ENCODE assay signal across 10 cellular contexts in the genomic region with DNA sequence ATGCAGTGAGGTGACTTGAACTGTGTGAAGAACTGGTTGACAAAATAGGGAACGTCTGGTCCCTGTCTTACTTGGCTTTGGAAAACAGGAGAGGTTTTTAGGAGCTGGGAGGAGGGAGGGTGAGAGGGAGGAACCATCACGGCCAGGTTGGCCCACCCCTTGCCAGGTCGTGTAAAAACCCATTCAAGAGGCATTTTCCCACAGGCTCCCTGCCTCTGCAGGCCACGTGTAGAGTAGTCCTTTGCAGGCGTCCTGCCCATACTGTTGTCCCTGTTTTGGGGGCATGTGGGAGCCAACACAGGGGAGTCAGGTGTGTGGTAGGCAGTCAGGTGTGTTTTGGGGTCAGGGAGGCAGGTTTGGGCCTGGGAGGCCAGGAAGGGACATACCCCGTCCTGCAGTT.
DNase-seq lines count a peak whose midpoint lies in the region; ATAC-seq, FAIRE-seq and TF ChIP-seq lines count a peak whose summit lies in the region.
"Had no signal": no experiment of that assay in that cellular context is flagged by ENCODE, and none has a peak within 500 bp of the region (broad histone marks: within the 10 kb centered on the region; RNA-seq: fewer than 3 reads in every experiment).

No MANE protein-coding gene starts in this region.

- H3K27ac ChIP-seq in endothelial cell of umbilical vein (ENCODE audit: insufficient read depth, low read depth, low read length), result peak overlapping the region; percentile 91
- H3K27ac ChIP-seq in WERI-Rb-1, result no peak overlapping the region

- H3K36me3 ChIP-seq in MG63 (peaks cover 62% of the 10 kb centered on the region), endothelial cell of umbilical vein (ENCODE audit: control insufficient read depth in 2 of 2, extremely low read depth in 1 of 2, insufficient read depth in 2 of 2, low read length in 2 of 2) (peaks cover 0 to 3% of the 10 kb centered on the region in 2 experiments), WERI-Rb-1 (no peaks in the 10 kb centered on the region)

- H2AFZ ChIP-seq in endothelial cell of umbilical vein (ENCODE audit: low read depth, low read length), result no peak overlapping the region

- dilution Hi-C loops in endothelial cell of umbilical vein (cut with MboI; ENCODE audit: extremely low pct_ligation_motif_present, low sequenced_read_pairs), result no loop called here

- H3K4me3 Mint-ChIP-seq in natural killer cell, result peak overlapping the region; percentile 61

- no peaks in the 10 kb centered on the region for H3K9me3 Mint-ChIP-seq in natural killer cell

- peaks cover 30% of the 10 kb centered on the region for H3K4me1 ChIP-seq in endothelial cell of umbilical vein (ENCODE audit: control insufficient read depth, extremely low read depth, insufficient read depth, low read length)

- intact Hi-C loops in endothelial cell of umbilical vein (cut with micrococcal nuclease) (loop anchor here (1.0 kb wide), 3 partner anchors 20 to 340 kb away; a partner anchor contains a TSS), natural killer cell (cut with micrococcal nuclease) (no loop called here)

- peaks cover 66% of the 10 kb centered on the region for H3K79me2 ChIP-seq in endothelial cell of umbilical vein (ENCODE audit: control insufficient read depth, insufficient read depth, low read length)

- no peaks in the 10 kb centered on the region for H4K20me1 ChIP-seq in endothelial cell of umbilical vein (replicated peaks; ENCODE audit: control insufficient read depth, extremely low read depth, insufficient read depth, low read length)

- POLR2A ChIA-PET in endothelial cell of umbilical vein (lab: Charles Lee), result interaction anchor here (1.8 to 2.4 kb wide), 2 partner anchors 20 to 162 kb away, joined by 5 to 8 read pairs; no protein-coding TSS in a partner anchor

- H3K4me1 Mint-ChIP-seq in natural killer cell, result peaks cover 0 to 3% of the 10 kb centered on the region in 2 donors

- CTCF ChIA-PET in endothelial cell of umbilical vein (lab: Charles Lee), result interaction anchor here (1.3 to 9.7 kb wide), 4 partner anchors 13 to 341 kb away, joined by 3 to 187 read pairs (median 9); a partner anchor contains a TSS

- H3K9me1 ChIP-seq in endothelial cell of umbilical vein (replicated peaks; ENCODE audit: control insufficient read depth, extremely low read depth, insufficient read depth, low read length), result no peaks in the 10 kb centered on the region

- BruUV-seq in endothelial cell of umbilical vein (replicated peaks; lab: Mats Ljungman, UMichigan), result no TSS peak

- H3K9me3 ChIP-seq in MG63, result no peaks in the 10 kb centered on the region
- no peaks in the 10 kb centered on the region for H3K9me3 ChIP-seq in endothelial cell of umbilical vein (replicated peaks; ENCODE audit: control insufficient read depth, insufficient read depth, low read length)
- no peaks in the 10 kb centered on the region for H3K9me3 ChIP-seq in WERI-Rb-1 (ENCODE audit: severe bottlenecking)

- DNase-seq in AG10803 (ENCODE audit: low read depth) (peak; percentile 25), MG63 (peak; percentile 54), endothelial cell of umbilical vein (ENCODE audit: low read depth, low spot score) (peak; percentile 52), natural killer cell (no peak), GM12891 (ENCODE audit: insufficient read length, low spot score) (no peak), WERI-Rb-1 (no peak), DMS153 treated with DMSO at 0.1 percent for 48 hours (lab: John Stamatoyannopoulos, UW; ENCODE audit: unreplicated experiment) (no peak)
- DNase-seq: NCI-H82 had no signal

- FAIRE-seq in endothelial cell of umbilical vein (lab: Jason Lieb, UNC), result peak; percentile 57
- no peak for FAIRE-seq in GM12891 (lab: Jason Lieb, UNC)
- FAIRE-seq: urothelium cell line had no signal

- TF ChIP-seq POLR2A in endothelial cell of umbilical vein (IDR thresholded peaks at IDR 0.05; ENCODE audit: low read depth, low read length), result peak; percentile 3
- TF ChIP-seq POLR2A in GM12891 (IDR thresholded peaks at IDR 0.05; ENCODE audit: low read depth, low read length), result no peak

- TF ChIP-seq CTCF in AG10803 (conservative IDR thresholded peaks at IDR 0.05; ENCODE audit: low read length), result no peak
- no peak for TF ChIP-seq CTCF in endothelial cell of umbilical vein (IDR thresholded peaks at IDR 0.05; ENCODE audit: extremely low read depth in 1 of 2, insufficient read depth in 1 of 2, low read depth in 1 of 2, low read length in 2 of 2)
- TF ChIP-seq CTCF in natural killer cell (IDR thresholded peaks at IDR 0.05), result no peak
- TF ChIP-seq CTCF in WERI-Rb-1 (IDR thresholded peaks at IDR 0.05; ENCODE audit: low read depth, low read length), result no peak

- peak overlapping the region; percentile 90 for H3K4me2 ChIP-seq in endothelial cell of umbilical vein (ENCODE audit: insufficient read depth, low read length)

- no peaks in the 10 kb centered on the region for H3K36me3 Mint-ChIP-seq in natural killer cell

- H3K27me3 ChIP-seq in MG63 (no peaks in the 10 kb centered on the region), endothelial cell of umbilical vein (ENCODE audit: control insufficient read depth in 2 of 2, insufficient read depth in 2 of 2, low read length in 2 of 2) (no peaks in the 10 kb centered on the region), WERI-Rb-1 (ENCODE audit: insufficient read depth, low read depth, severe bottlenecking) (peaks cover 8% of the 10 kb centered on the region)

- H3K27me3 Mint-ChIP-seq in natural killer cell (ENCODE audit: low read depth in 2 of 2), result peaks cover 0 to 11% of the 10 kb centered on the region in 2 donors

- H3K9ac ChIP-seq in endothelial cell of umbilical vein (replicated peaks; ENCODE audit: extremely low read depth, insufficient read depth, low read length), result peak overlapping the region; percentile 86

- H3K4me3 ChIP-seq in AG10803 (ENCODE audit: low read length), result peak overlapping the region; percentile 89
- peak overlapping the region; percentile 90 for H3K4me3 ChIP-seq in MG63
- H3K4me3 ChIP-seq in endothelial cell of umbilical vein (replicated peaks in 1 of 3; ENCODE audit: insufficient read depth in 1 of 3, low read depth in 1 of 3, low read length in 3 of 3), result peak overlapping the region; percentile 43 to 89 (median 51)
- no peak overlapping the region for H3K4me3 ChIP-seq in WERI-Rb-1 (ENCODE audit: low read depth, low read length)

- ATAC-seq in natural killer cell, result no peak
- ATAC-seq in HG02981 (IDR thresholded peaks at IDR 0.05; ENCODE audit: unreplicated experiment), result no peak

- H3K27ac Mint-ChIP-seq in natural killer cell, result no peak overlapping the region

TF ChIP-seq in endothelial cell of umbilical vein, 7 proteins besides CTCF, POLR2A, EP300 and RAD21:
- TF ChIP-seq EZH2 (IDR thresholded peaks at IDR 0.05; ENCODE audit: borderline replicate concordance, low read depth, low read length, severe bottlenecking) (no peak), GATA2 (IDR thresholded peaks at IDR 0.05; ENCODE audit: insufficient read depth, insufficient read length, low read depth, low read length) (no peak), MYC (IDR thresholded peaks at IDR 0.05; ENCODE audit: low read depth, low read length) (no peak), JUN (IDR thresholded peaks at IDR 0.05; ENCODE audit: borderline replicate concordance, insufficient read depth, insufficient read length, low read depth) (no peak), FOS (IDR thresholded peaks at IDR 0.05; ENCODE audit: borderline replicate concordance, insufficient read depth, low read length) (no peak), POLR2AphosphoS5 (IDR thresholded peaks at IDR 0.05; ENCODE audit: insufficient read depth, low read depth, low read length) (no peak)
- TF ChIP-seq, protein P1, sequence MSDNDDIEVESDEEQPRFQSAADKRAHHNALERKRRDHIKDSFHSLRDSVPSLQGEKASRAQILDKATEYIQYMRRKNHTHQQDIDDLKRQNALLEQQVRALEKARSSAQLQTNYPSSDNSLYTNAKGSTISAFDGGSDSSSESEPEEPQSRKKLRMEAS (IDR thresholded peaks at IDR 0.05; ENCODE audit: insufficient read depth, insufficient read length), result no peak
TF ChIP-seq in endothelial cell of umbilical vein: peak in this region for 0.

TF ChIP-seq in GM12891, 5 proteins besides CTCF, POLR2A, EP300 and RAD21:
- TF ChIP-seq TAF1 (IDR thresholded peaks at IDR 0.05; ENCODE audit: low read depth, low read length) (no peak), POLR2AphosphoS5 (IDR thresholded peaks at IDR 0.05; ENCODE audit: low read depth, low read length) (no peak), POU2F2 (IDR thresholded peaks at IDR 0.05; ENCODE audit: low read depth, low read length) (no peak), PAX5 (IDR thresholded peaks at IDR 0.05; ENCODE audit: insufficient read depth, low read length, severe bottlenecking) (no peak), SPI1 (IDR thresholded peaks at IDR 0.05; ENCODE audit: low read depth, low read length) (no peak)

Comparison
In these comparisons a context has a peak if more than half of its experiments do, and no peak if none do; other contexts are left out.
1. DNase-seq: peak in AG10803 (single experiment), MG63 (single experiment) and endothelial cell of umbilical vein (single experiment); none in natural killer cell (single experiment), GM12891 (single experiment), WERI-Rb-1 (single experiment) and DMS153 treated with DMSO at 0.1 percent for 48 hours (single experiment).